8 cellular contexts compared by ENCODE assay signal in genomic region chr7:74093671-74094223, GRCh38. TPM values are rescaled to one million over a fixed set of nuclear protein-coding genes. Genes with fewer than 3 reads are reported as not detected.
DNase-seq lines count a peak whose midpoint lies in the region; ATAC-seq and TF ChIP-seq lines count a peak whose summit lies in the region.

No MANE protein-coding gene starts in this region.

- TF ChIP-seq CTCF in right lobe of liver (IDR thresholded peaks at IDR 0.05), result no peak
- TF ChIP-seq CTCF in vagina (IDR thresholded peaks at IDR 0.05), result no peak

- DNase-seq in activated CD8-positive, alpha-beta T cell treated with anti-CD3 and anti-CD28 coated beads, Interleukin-2, amount 10 ng/mL, durations not matched to agents 7 days and 5 days, result no peak
- DNase-seq in right lobe of liver (peak in 1 of 3 donors; percentile 65), vagina (ENCODE audit: extremely low spot score in 2 of 2) (no peak), A172 (ENCODE audit: low spot score) (no peak), NCI-H2227 (lab: John Stamatoyannopoulos, UW; ENCODE audit: unreplicated experiment) (no peak), NCI-H774 (lab: John Stamatoyannopoulos, UW) (no peak)

- POLR2A ChIA-PET in activated CD8-positive, alpha-beta T cell treated with anti-CD3 and anti-CD28 coated beads, Interleukin-2, amount 10 ng/mL, durations not matched to agents 7 days and 5 days (lab: Charles Lee), result interaction anchor here (0.6 to 3.3 kb wide), 6 partner anchors 10 to 549 kb away, joined by 3 to 44 read pairs (median 4); partner anchors contain the start of genes EIF4H and LIMK1

- peak; percentile 11 for ATAC-seq in GM18502 (IDR thresholded peaks at IDR 0.05; ENCODE audit: poor library complexity, unreplicated experiment)
- peak; percentile 1 for ATAC-seq in HG02571 (IDR thresholded peaks at IDR 0.05; ENCODE audit: unreplicated experiment)
- ATAC-seq in activated CD8-positive, alpha-beta T cell treated with anti-CD3 and anti-CD28 coated beads, Interleukin-2, amount 10 ng/mL, durations not matched to agents 7 days and 5 days, result peak; percentile 28
- peak in 3 of 4 donors; percentile 3 to 8 (median 8) for ATAC-seq in right lobe of liver

- no peaks in the 10 kb centered on the region for H3K9me3 Mint-ChIP-seq in activated CD8-positive, alpha-beta T cell treated with anti-CD3 and anti-CD28 coated beads, Interleukin-2, amount 10 ng/mL, durations not matched to agents 7 days and 5 days (ENCODE audit: insufficient read depth)

- no peaks in the 10 kb centered on the region for H3K27me3 ChIP-seq in right lobe of liver
- no peaks in the 10 kb centered on the region for H3K27me3 ChIP-seq in vagina

- H3K4me3 Mint-ChIP-seq in activated CD8-positive, alpha-beta T cell treated with anti-CD3 and anti-CD28 coated beads, Interleukin-2, amount 10 ng/mL, durations not matched to agents 7 days and 5 days, result peak overlapping the region; percentile 87

- H3K27ac Mint-ChIP-seq in activated CD8-positive, alpha-beta T cell treated with anti-CD3 and anti-CD28 coated beads, Interleukin-2, amount 10 ng/mL, durations not matched to agents 7 days and 5 days, result peak overlapping the region; percentile 91

- H3K4me3 ChIP-seq in right lobe of liver (peak overlapping the region; percentile 29 to 45 (median 40)), vagina (peak overlapping the region; percentile 40 to 45)

- no peaks in the 10 kb centered on the region for H3K9me3 ChIP-seq in right lobe of liver
- H3K9me3 ChIP-seq in vagina, result no peaks in the 10 kb centered on the region

- peak overlapping the region in 2 of 3 donors; percentile 54 to 59 for H3K27ac ChIP-seq in right lobe of liver
- peak overlapping the region; percentile 88 for H3K27ac ChIP-seq in vagina

- no peaks in the 10 kb centered on the region for H3K27me3 Mint-ChIP-seq in activated CD8-positive, alpha-beta T cell treated with anti-CD3 and anti-CD28 coated beads, Interleukin-2, amount 10 ng/mL, durations not matched to agents 7 days and 5 days (ENCODE audit: low read depth)

- H3K36me3 ChIP-seq in right lobe of liver (no peaks in the 10 kb centered on the region), vagina (no peaks in the 10 kb centered on the region)

- peaks cover 39% of the 10 kb centered on the region for H3K4me1 Mint-ChIP-seq in activated CD8-positive, alpha-beta T cell treated with anti-CD3 and anti-CD28 coated beads, Interleukin-2, amount 10 ng/mL, durations not matched to agents 7 days and 5 days (ENCODE audit: low read depth)

- peaks cover 0 to 3% (median 0%) of the 10 kb centered on the region in 4 donors for H3K4me1 ChIP-seq in right lobe of liver
- peaks cover 53% of the 10 kb centered on the region for H3K4me1 ChIP-seq in vagina

- intact Hi-C loops in right lobe of liver (cut with DNase I), result no loop called here
- intact Hi-C loops in vagina (cut with DNase I), result loop anchor here (2.0 kb wide), 1 partner anchor 27 kb away; no protein-coding TSS in a partner anchor

- WGBS in right lobe of liver (ENCODE audit: insufficient coverage, low coverage, low lambda C conversion rate, missing lambda C conversion rate), result 22% methylated on average over 3 of the region's 15 CpGs

- peaks cover 38% of the 10 kb centered on the region for H3K36me3 Mint-ChIP-seq in activated CD8-positive, alpha-beta T cell treated with anti-CD3 and anti-CD28 coated beads, Interleukin-2, amount 10 ng/mL, durations not matched to agents 7 days and 5 days (ENCODE audit: low read depth)

- CTCF ChIA-PET in activated CD8-positive, alpha-beta T cell treated with anti-CD3 and anti-CD28 coated beads, Interleukin-2, amount 10 ng/mL, durations not matched to agents 7 days and 5 days (lab: Charles Lee), result interaction anchor here (1.3 kb wide), 1 partner anchor 10 kb away, joined by 4 read pairs; the partner anchor contains the start of gene LIMK1

- TF ChIP-seq POLR2A in right lobe of liver (IDR thresholded peaks at IDR 0.05) (no peak), vagina (IDR thresholded peaks at IDR 0.05) (no peak)

RNA-seq across cellular contexts. Expression of gene LIMK1, which starts 10.1 kb away (rescaled TPM):
- total RNA-seq in activated CD8-positive, alpha-beta T cell treated with anti-CD3 and anti-CD28 coated beads, Interleukin-2, amount 10 ng/mL, durations not matched to agents 7 days and 5 days, result 10 to 100 TPM; 33.5 to 37.6 TPM
- total RNA-seq in right lobe of liver (1 to 10 TPM; 3.1 to 9.9 (median 5.8) TPM), vagina (28.2 TPM)
- 104 and 113 TPM in 2 replicates for total RNA-seq in A172 (2014; rRNA removed; shearing (Covaris generic))
